ENCODE assay signal across 8 cellular contexts in genomic region chr2:96760986-96761832, GRCh38. TPM values are rescaled to one million over a fixed set of nuclear protein-coding genes. Genes with fewer than 3 reads are reported as not detected.
A peak's percentile ranks its signal among the peaks of the same experiment; 100 is the strongest.
DNase-seq lines count a peak whose midpoint lies in the region; TF ChIP-seq lines count a peak whose summit lies in the region.

No MANE protein-coding gene starts in this region.

- H3K4me3 ChIP-seq in coronary artery (peak overlapping the region; percentile 92), mononuclear cell (ENCODE audit: low read length) (peak overlapping the region; percentile 58), uterus (peak overlapping the region; percentile 50 to 63)

- no peaks in the 10 kb centered on the region for H3K9me3 Mint-ChIP-seq in HFFc6

- H3K4me1 Mint-ChIP-seq in HFFc6 (ENCODE audit: low read depth) = peaks cover 46% of the 10 kb centered on the region

- no peaks in the 10 kb centered on the region for H3K36me3 ChIP-seq in uterus

- no peaks in the 10 kb centered on the region for H3K36me3 Mint-ChIP-seq in HFFc6 (ENCODE audit: low read depth)

- no peaks in the 10 kb centered on the region for H3K9me3 ChIP-seq in mononuclear cell (ENCODE audit: low read depth, low read length)
- no peaks in the 10 kb centered on the region for H3K9me3 ChIP-seq in uterus

- DNase-seq in NCI-H748 (lab: John Stamatoyannopoulos, UW; ENCODE audit: unreplicated experiment) (peak; percentile 66), NCI-H748 treated with DMSO at 0.1 percent for 48 hours (lab: John Stamatoyannopoulos, UW) (no peak), HFFc6 (no peak), RKO (ENCODE audit: low spot score) (peak; percentile 27), coronary artery (ENCODE audit: low spot score) (peak; percentile 79), uterus (peak in 1 of 2 donors; percentile 47), medulla oblongata (ENCODE audit: extremely low spot score) (no peak)

- no peaks in the 10 kb centered on the region; the same call in 1 of the 2 replicates for H3K27me3 Mint-ChIP-seq in HFFc6 (ENCODE audit: insufficient read depth)

- H3K27ac ChIP-seq in coronary artery (peak overlapping the region; percentile 70 to 90), uterus (peak overlapping the region; percentile 85 to 88)

- TF ChIP-seq CTCF in HFFc6 (IDR thresholded peaks at IDR 0.05) (peak; percentile 74), coronary artery (IDR thresholded peaks at IDR 0.05) (peak; percentile 55), uterus (IDR thresholded peaks at IDR 0.05) (peak in 3 of 4 experiments; percentile 60 to 77 (median 64))

- intact Hi-C loops in uterus (cut with DNase I; ENCODE audit: low total_unique reads) = loop anchor here (5.0 to 10.0 kb wide), 3 partner anchors 54 to 196 kb away; partner anchors contain the start of gene CNNM3

- peak overlapping the region; percentile 64 for H3K27ac Mint-ChIP-seq in HFFc6

- TF ChIP-seq POLR2A in uterus (IDR thresholded peaks at IDR 0.05) = no peak

- H3K4me1 ChIP-seq in mononuclear cell (ENCODE audit: insufficient read depth, low read length) (peaks cover 60% of the 10 kb centered on the region), uterus (peaks cover 0 to 5% of the 10 kb centered on the region in 2 donors)

- H3K27me3 ChIP-seq in mononuclear cell (ENCODE audit: insufficient read depth, low read length) = no peaks in the 10 kb centered on the region
- H3K27me3 ChIP-seq in uterus = no peaks in the 10 kb centered on the region

- peak overlapping the region; percentile 76 for H3K4me3 Mint-ChIP-seq in HFFc6

RNA-seq across cellular contexts. Expression of gene CNNM4, which starts 0.5 kb away (rescaled TPM):
- total RNA-seq in HFFc6 (2021; fragmentation: NEBNext Ultra II Directional; extraction: Animal tissue kit (Norgen Biotek cat#: 25700)) = 1 to 10 TPM; 4.4 to 5.4 (median 5.1) TPM
- total RNA-seq in mononuclear cell = 5.5 TPM
- total RNA-seq in uterus = 1 to 10 TPM in 3 of 4 donors, under 1 TPM in 1; 0.77 to 8.2 (median 4.7) TPM

RNA-seq across cellular contexts. Expression of gene LMAN2L, which starts 21.3 kb away (rescaled TPM):
- 10 to 100 TPM; 24.3 to 27.7 (median 26.4) TPM for total RNA-seq in HFFc6 (2021; fragmentation: NEBNext Ultra II Directional; extraction: Animal tissue kit (Norgen Biotek cat#: 25700))
- 1.3 TPM for total RNA-seq in mononuclear cell
- 10 to 100 TPM; 13.8 to 51.2 (median 20.9) TPM for total RNA-seq in uterus

RNA-seq across cellular contexts. Expression of gene CNNM3, which starts 54.9 kb away (rescaled TPM):
- 1 to 10 TPM; 6.3 to 10.0 (median 8.5) TPM for total RNA-seq in HFFc6 (2021; fragmentation: NEBNext Ultra II Directional; extraction: Animal tissue kit (Norgen Biotek cat#: 25700))
- total RNA-seq in mononuclear cell = 15.6 TPM
- total RNA-seq in uterus = 10 to 100 TPM in 2 of 4 donors, 1 to 10 TPM in 2; 1.5 to 21.1 (median 11.2) TPM

Comparison
In these comparisons a context has a peak if more than half of its experiments do, and no peak if none do; other contexts are left out.
1. DNase-seq: peak in NCI-H748 (single experiment), RKO (single experiment) and coronary artery (single experiment); none in NCI-H748 treated with DMSO at 0.1 percent for 48 hours (single experiment), HFFc6 (single experiment) and medulla oblongata (single experiment).
2. Peak in every context shown above with its lines, with median percentiles within 50 percentile points of each other: CTCF ChIP-seq and H3K4me3 ChIP-seq.